In genomic region chr14:24215495-24216344, GRCh38 we compare ENCODE assay signal across 8 cellular contexts. TPM values are rescaled to one million over a fixed set of nuclear protein-coding genes. Genes with fewer than 3 reads are reported as not detected.
DNase-seq lines count a peak whose midpoint lies in the region; ATAC-seq and TF ChIP-seq lines count a peak whose summit lies in the region.

TSS of gene MDP1 (minus strand) at chr14:24216066. CDS start at chr14:24215955, 111 bp downstream.

- intact Hi-C loops in right lobe of liver (cut with DNase I), result no loop called here

- peaks cover 50% of the 10 kb centered on the region for H3K4me1 Mint-ChIP-seq in activated CD4-positive, alpha-beta T cell treated with anti-CD3 and anti-CD28 coated beads, Interleukin-2, amount 10 ng/mL, durations not matched to agents 7 days and 5 days

- ATAC-seq in HG03460 (IDR thresholded peaks at IDR 0.05; ENCODE audit: unreplicated experiment) (peak; percentile 61), right lobe of liver (peak; percentile 87 to 91 (median 88))

- no peaks in the 10 kb centered on the region for H3K9me3 ChIP-seq in right lobe of liver

- H3K27ac Mint-ChIP-seq in activated CD4-positive, alpha-beta T cell treated with anti-CD3 and anti-CD28 coated beads, Interleukin-2, amount 10 ng/mL, durations not matched to agents 7 days and 5 days, result peak within 1 kb of the TSS; percentile 95

- H3K27me3 Mint-ChIP-seq in activated CD4-positive, alpha-beta T cell treated with anti-CD3 and anti-CD28 coated beads, Interleukin-2, amount 10 ng/mL, durations not matched to agents 7 days and 5 days, result no peaks in the 10 kb centered on the region

- DNase-seq in C1 segment of cervical spinal cord (lab: John Stamatoyannopoulos, UW), result peak in 13 of 14 donors; percentile 47 to 87 (median 72)
- DNase-seq in GM19240 (ENCODE audit: insufficient read length, low spot score), result peak; percentile 84
- peak; percentile 79 for DNase-seq in NCI-H524 treated with DMSO at 0.1 percent for 48 hours (lab: John Stamatoyannopoulos, UW)
- DNase-seq in activated CD4-positive, alpha-beta T cell treated with anti-CD3 and anti-CD28 coated beads, Interleukin-2, amount 10 ng/mL, durations not matched to agents 7 days and 5 days, result peak; percentile 92
- peak; percentile 81 for DNase-seq in dedifferentiated amniotic fluid mesenchymal stem cell (ENCODE audit: extremely low spot score)
- peak; percentile 87 to 89 (median 87) for DNase-seq in right lobe of liver
- DNase-seq in stimulated activated CD4-positive, alpha-beta T cell treated with anti-CD3 and anti-CD28 coated beads, Interleukin-4, amount 100 ng/mL, for 4 hours, result peak; percentile 79 to 85

- CTCF ChIA-PET in activated CD4-positive, alpha-beta T cell treated with anti-CD3 and anti-CD28 coated beads, Interleukin-2, amount 10 ng/mL, durations not matched to agents 7 days and 5 days (lab: Charles Lee), result interaction anchor here (0.6 to 2.5 kb wide), 26 partner anchors 10 to 226 kb away, joined by 3 to 20 read pairs (median 4); partner anchors contain the start of genes CIDEB, GMPR2, IRF9 and LTB4R

- H3K27ac ChIP-seq in right lobe of liver, result peak within 1 kb of the TSS; percentile 61 to 87 (median 78)

- H3K27me3 ChIP-seq in right lobe of liver, result no peaks in the 10 kb centered on the region

- peaks cover 27% of the 10 kb centered on the region for H3K36me3 Mint-ChIP-seq in activated CD4-positive, alpha-beta T cell treated with anti-CD3 and anti-CD28 coated beads, Interleukin-2, amount 10 ng/mL, durations not matched to agents 7 days and 5 days (ENCODE audit: low read depth)

- no peaks in the 10 kb centered on the region for H3K9me3 Mint-ChIP-seq in activated CD4-positive, alpha-beta T cell treated with anti-CD3 and anti-CD28 coated beads, Interleukin-2, amount 10 ng/mL, durations not matched to agents 7 days and 5 days

- 0% methylated on average over 13 of the region's 40 CpGs for WGBS in right lobe of liver (ENCODE audit: insufficient coverage, low coverage, low lambda C conversion rate, missing lambda C conversion rate)

- POLR2A ChIA-PET in activated CD4-positive, alpha-beta T cell treated with anti-CD3 and anti-CD28 coated beads, Interleukin-2, amount 10 ng/mL, durations not matched to agents 7 days and 5 days (lab: Charles Lee), result interaction anchor here (0.6 to 1.4 kb wide), 3 partner anchors 19 to 117 kb away, joined by 3 to 7 read pairs (median 4); partner anchors contain the start of gene IPO4

- peak within 1 kb of the TSS; percentile 92 for H3K4me3 Mint-ChIP-seq in activated CD4-positive, alpha-beta T cell treated with anti-CD3 and anti-CD28 coated beads, Interleukin-2, amount 10 ng/mL, durations not matched to agents 7 days and 5 days

- peaks cover 0 to 12% (median 0%) of the 10 kb centered on the region in 4 donors for H3K36me3 ChIP-seq in right lobe of liver

- TF ChIP-seq CTCF in right lobe of liver (IDR thresholded peaks at IDR 0.05), result peak; percentile 36 to 68 (median 55)

- H3K4me1 ChIP-seq in right lobe of liver, result peaks cover 0 to 5% (median 1%) of the 10 kb centered on the region in 4 donors

- peak; percentile 75 for TF ChIP-seq POLR2A in right lobe of liver (IDR thresholded peaks at IDR 0.05)

- H3K4me3 ChIP-seq in right lobe of liver, result peak within 1 kb of the TSS; percentile 60 to 70 (median 67)

RNA-seq across cellular contexts. Expression of gene MDP1, which starts in this region (rescaled TPM):
- 10 to 100 TPM; 10.1 to 10.7 TPM for total RNA-seq in activated CD4-positive, alpha-beta T cell treated with anti-CD3 and anti-CD28 coated beads, Interleukin-2, amount 10 ng/mL, durations not matched to agents 7 days and 5 days
- 1 to 10 TPM; 3.7 to 6.3 (median 4.9) TPM for total RNA-seq in right lobe of liver

Comparison
In these comparisons a context has a peak if more than half of its experiments do, and no peak if none do; other contexts are left out.
1. Peak in every context shown above with its lines: DNase-seq, ATAC-seq, H3K4me3 ChIP-seq and H3K27ac ChIP-seq.